ENCODE assay signal across 8 cellular contexts in genomic region chr10:72692057-72692891, GRCh38. TPM values are rescaled to one million over a fixed set of nuclear protein-coding genes. Genes with fewer than 3 reads are reported as not detected.
A peak's percentile ranks its signal among the peaks of the same experiment; 100 is the strongest.
DNase-seq lines count a peak whose midpoint lies in the region; ATAC-seq and TF ChIP-seq lines count a peak whose summit lies in the region.

A gene with protein sequence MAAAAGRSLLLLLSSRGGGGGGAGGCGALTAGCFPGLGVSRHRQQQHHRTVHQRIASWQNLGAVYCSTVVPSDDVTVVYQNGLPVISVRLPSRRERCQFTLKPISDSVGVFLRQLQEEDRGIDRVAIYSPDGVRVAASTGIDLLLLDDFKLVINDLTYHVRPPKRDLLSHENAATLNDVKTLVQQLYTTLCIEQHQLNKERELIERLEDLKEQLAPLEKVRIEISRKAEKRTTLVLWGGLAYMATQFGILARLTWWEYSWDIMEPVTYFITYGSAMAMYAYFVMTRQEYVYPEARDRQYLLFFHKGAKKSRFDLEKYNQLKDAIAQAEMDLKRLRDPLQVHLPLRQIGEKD (plus strand): TSS chr10:72692143. CDS start chr10:72692152, 9 bp downstream.

- H3K4me1 Mint-ChIP-seq in mesothelial cell of epicardium = peaks cover 39% of the 10 kb centered on the region

- no peaks in the 10 kb centered on the region for H3K36me3 Mint-ChIP-seq in mesothelial cell of epicardium

- no peaks in the 10 kb centered on the region for H3K9me3 Mint-ChIP-seq in mesothelial cell of epicardium

- DNase-seq in AG08395 (ENCODE audit: low spot score) (peak; percentile 66), NCI-H774 (lab: John Stamatoyannopoulos, UW) (peak; percentile 40), mesothelial cell of epicardium (ENCODE audit: low spot score in 2 of 2, unreplicated experiment in 2 of 2) (peak; percentile 86 to 92)
- peak; percentile 80 for DNase-seq in activated CD8-positive, alpha-beta memory T cell treated with anti-CD3 and anti-CD28 coated beads, Interleukin-2, amount 50 U/mL, for 1 hour (ENCODE audit: extremely low read depth)
- DNase-seq in stimulated activated CD8-positive, alpha-beta memory T cell treated with anti-CD3 and anti-CD28 coated beads, Interleukin-15, amount 100 ng/mL, for 24 hours (ENCODE audit: low read depth) = peak; percentile 77

- in situ Hi-C loops in endometrial microvascular endothelial cells (cut with HindIII; ENCODE audit: inconsistent ontology term, low pct_unique_long_range_greater_than_20kb, low sequenced_read_pairs) = no loop called here

- no peaks in the 10 kb centered on the region for H3K27me3 Mint-ChIP-seq in mesothelial cell of epicardium (ENCODE audit: low read depth)

- H3K4me3 Mint-ChIP-seq in mesothelial cell of epicardium = peak within 1 kb of the TSS; percentile 89

- no peak for TF ChIP-seq CTCF in mesothelial cell of epicardium (IDR thresholded peaks at IDR 0.05; ENCODE audit: unreplicated experiment)

- ATAC-seq in GM18909 (IDR thresholded peaks at IDR 0.05; ENCODE audit: poor library complexity, unreplicated experiment) (peak; percentile 93), HG03135 (IDR thresholded peaks at IDR 0.05; ENCODE audit: unreplicated experiment) (peak; percentile 97)

- peak within 1 kb of the TSS; percentile 84 for H3K27ac Mint-ChIP-seq in mesothelial cell of epicardium

RNA-seq across cellular contexts. Expression of the gene that starts here (rescaled TPM):
- 38.7 TPM for total RNA-seq in endometrial microvascular endothelial cells (ENCODE audit: inconsistent ontology term)
- total RNA-seq in mesothelial cell of epicardium = 44.6 to 51.4 TPM (median 50.0 TPM) in 3 replicates

Comparison
In these comparisons a context has a peak if more than half of its experiments do, and no peak if none do; other contexts are left out.
1. Peak in every context shown above with its lines: DNase-seq and ATAC-seq.